ENCODE assay signal across 15 cellular contexts in genomic region chr5:55441107-55441771, GRCh38.
DNase-seq lines count a peak whose midpoint lies in the region; ATAC-seq, FAIRE-seq and TF ChIP-seq lines count a peak whose summit lies in the region.
"Had no signal": no experiment of that assay in that cellular context is flagged by ENCODE, and none has a peak within 500 bp of the region (broad histone marks: within the 10 kb centered on the region; RNA-seq: fewer than 3 reads in every experiment).

No MANE protein-coding gene starts in this region.

- no peak for FAIRE-seq in GM12892 (lab: Jason Lieb, UNC)
- FAIRE-seq: A204.1 had no signal

- no peak for TF ChIP-seq CTCF in SU-DHL-6 (IDR thresholded peaks at IDR 0.05; ENCODE audit: insufficient read depth, low read length, poor library complexity, severe bottlenecking)
- TF ChIP-seq CTCF in right atrium auricular region (IDR thresholded peaks at IDR 0.05): no peak

- H3K9me2 ChIP-seq in SU-DHL-6 (replicated peaks; ENCODE audit: insufficient read depth, low read length): no peaks in the 10 kb centered on the region

- H3K27ac ChIP-seq in SU-DHL-6 (ENCODE audit: low read depth, low read length) (peak overlapping the region; percentile 80), right atrium auricular region (peak overlapping the region; percentile 80 to 91), stomach smooth muscle (ENCODE audit: low read length) (peak overlapping the region; percentile 80)
- H3K27ac ChIP-seq: PC-9 had no signal

- no peak for ATAC-seq in esophagus mucosa

- H3F3A ChIP-seq in SU-DHL-6 (ENCODE audit: insufficient read depth): peaks cover 24% of the 10 kb centered on the region

- H3K4me1 ChIP-seq in right atrium auricular region (peaks cover 0 to 53% of the 10 kb centered on the region in 2 donors), stomach smooth muscle (ENCODE audit: control insufficient read depth, insufficient read depth, low read length) (peaks cover 47% of the 10 kb centered on the region)

- TF ChIP-seq POLR2A in GM12892 (IDR thresholded peaks at IDR 0.05; ENCODE audit: low read depth, low read length): no peak

- H3K36me3 ChIP-seq in SU-DHL-6 (ENCODE audit: low read length) (no peaks in the 10 kb centered on the region), right atrium auricular region (peaks cover 21% of the 10 kb centered on the region), stomach smooth muscle (ENCODE audit: control insufficient read depth in 2 of 2, insufficient read depth in 2 of 2, low read length in 2 of 2) (peaks cover 2 to 5% of the 10 kb centered on the region in 2 donors)

- H3K4me3 ChIP-seq in SU-DHL-6 (ENCODE audit: insufficient read depth, low read length, poor library complexity, severe bottlenecking): no peak overlapping the region
- H3K4me3 ChIP-seq in right atrium auricular region: no peak overlapping the region
- no peak overlapping the region for H3K4me3 ChIP-seq in stomach smooth muscle (ENCODE audit: low read length in 2 of 2)
- H3K4me3 ChIP-seq: PC-9 had no signal

- H3K79me2 ChIP-seq in SU-DHL-6 (ENCODE audit: insufficient read depth, low read length): no peaks in the 10 kb centered on the region

- H2AFZ ChIP-seq in SU-DHL-6 (ENCODE audit: low read depth, low read length, severe bottlenecking): no peak overlapping the region
- H2AFZ ChIP-seq: PC-9 had no signal

- H3K4me2 ChIP-seq in SU-DHL-6 (ENCODE audit: low read depth, low read length, poor library complexity, severe bottlenecking): peak overlapping the region; percentile 61
- H3K4me2 ChIP-seq: PC-9 had no signal

- peak; percentile 0 for DNase-seq in NCI-H2227 (lab: John Stamatoyannopoulos, UW; ENCODE audit: unreplicated experiment)
- no peak for DNase-seq in NCI-H2227 treated with DMSO at 0.1 percent for 48 hours (lab: John Stamatoyannopoulos, UW)
- DNase-seq in right atrium auricular region (ENCODE audit: low spot score): no peak
- DNase-seq in GM12892 (ENCODE audit: insufficient read length): no peak
- no peak for DNase-seq in cerebellar nuclear complex (lab: John Stamatoyannopoulos, UW)
- DNase-seq: DMS53; foreskin melanocyte; occipital lobe; PC-9; stimulated activated CD4-positive, alpha-beta T cell treated with anti-CD3 and anti-CD28 coated beads, Interleukin-2, amount 100 ng/mL, for 24 hours; T-helper 9 cell had no signal

- no peaks in the 10 kb centered on the region for H3K9me3 ChIP-seq in SU-DHL-6 (ENCODE audit: insufficient read depth, low read length)
- no peaks in the 10 kb centered on the region for H3K9me3 ChIP-seq in right atrium auricular region
- no peaks in the 10 kb centered on the region for H3K9me3 ChIP-seq in stomach smooth muscle (ENCODE audit: control insufficient read depth in 2 of 2, low read length in 2 of 2)

- H3K9ac ChIP-seq in SU-DHL-6 (ENCODE audit: low read length) (no peak overlapping the region; the same call in 1 of the 2 replicates), stomach smooth muscle (ENCODE audit: low read length in 2 of 2) (peak overlapping the region; percentile 25 to 30)

- no peaks in the 10 kb centered on the region for H3K27me3 ChIP-seq in SU-DHL-6 (ENCODE audit: low read length)
- H3K27me3 ChIP-seq in right atrium auricular region: no peaks in the 10 kb centered on the region
- H3K27me3 ChIP-seq in stomach smooth muscle (ENCODE audit: control insufficient read depth in 1 of 2, insufficient read depth in 2 of 2, low read length in 2 of 2): no peaks in the 10 kb centered on the region

- H4K20me1 ChIP-seq in SU-DHL-6 (ENCODE audit: low read depth, low read length): no peaks in the 10 kb centered on the region
